ENCODE assay signal across 8 cellular contexts in genomic region chr19:56121180-56122167, GRCh38. TPM values are rescaled to one million over a fixed set of nuclear protein-coding genes. Genes with fewer than 3 reads are reported as not detected.
DNase-seq lines count a peak whose midpoint lies in the region; ATAC-seq, FAIRE-seq and TF ChIP-seq lines count a peak whose summit lies in the region.

Gene ZNF787 (minus strand): TSS chr19:56121295. CDS start chr19:56103217, 18,078 bp downstream.

- POLR2A ChIA-PET in activated naive CD8-positive, alpha-beta T cell treated with anti-CD3 and anti-CD28 coated beads, Interleukin-2, amount 10 ng/mL, durations not matched to agents 7 days and 5 days (lab: Charles Lee) = interaction anchor here (0.9 to 2.6 kb wide), 7 partner anchors 9 to 36 kb away, joined by 3 to 35 read pairs (median 4); partner anchors contain the start of gene ZNF444

- H3K9me2 ChIP-seq in SU-DHL-6 (replicated peaks; ENCODE audit: insufficient read depth, low read length) = no peaks in the 10 kb centered on the region

- H3K4me1 ChIP-seq in pancreas (peaks cover 23 to 41% (median 28%) of the 10 kb centered on the region in 3 donors), tibial nerve (peaks cover 0 to 47% (median 24%) of the 10 kb centered on the region in 4 donors)

- peaks cover 27% of the 10 kb centered on the region for H3K4me1 Mint-ChIP-seq in activated naive CD8-positive, alpha-beta T cell treated with anti-CD3 and anti-CD28 coated beads, Interleukin-2, amount 10 ng/mL, durations not matched to agents 7 days and 5 days

- H3K27ac ChIP-seq in SU-DHL-6 (ENCODE audit: low read depth, low read length) = peak within 1 kb of the TSS; percentile 80
- H3K27ac ChIP-seq in pancreas = peak within 1 kb of the TSS; percentile 83 to 94 (median 87)
- H3K27ac ChIP-seq in tibial nerve = peak within 1 kb of the TSS; percentile 77 to 99 (median 94)

- H3K4me2 ChIP-seq in SU-DHL-6 (ENCODE audit: low read depth, low read length, poor library complexity, severe bottlenecking) = peak within 1 kb of the TSS; percentile 76

- ATAC-seq in HG02678 (IDR thresholded peaks at IDR 0.05; ENCODE audit: unreplicated experiment) (peak; percentile 86), pancreas (peak; percentile 86 to 94 (median 88))
- peak; percentile 91 for ATAC-seq in activated naive CD8-positive, alpha-beta T cell treated with anti-CD3 and anti-CD28 coated beads, Interleukin-2, amount 10 ng/mL, durations not matched to agents 7 days and 5 days (ENCODE audit: low read depth)

- no peaks in the 10 kb centered on the region for H4K20me1 ChIP-seq in SU-DHL-6 (ENCODE audit: low read depth, low read length)

- peak within 1 kb of the TSS; percentile 87 for H2AFZ ChIP-seq in SU-DHL-6 (ENCODE audit: low read depth, low read length, severe bottlenecking)

- peak; percentile 85 to 92 for TF ChIP-seq EP300 in tibial nerve (IDR thresholded peaks at IDR 0.05)

- peak; percentile 59 for FAIRE-seq in pancreas (lab: Jason Lieb, UNC)

- peak within 1 kb of the TSS; percentile 85 for H3K9ac ChIP-seq in SU-DHL-6 (ENCODE audit: low read length)

- no peaks in the 10 kb centered on the region for H3K9me3 ChIP-seq in SU-DHL-6 (ENCODE audit: insufficient read depth, low read length)
- no peaks in the 10 kb centered on the region for H3K9me3 ChIP-seq in pancreas
- H3K9me3 ChIP-seq in tibial nerve = no peaks in the 10 kb centered on the region

- H3K36me3 ChIP-seq in SU-DHL-6 (ENCODE audit: low read length) (no peaks in the 10 kb centered on the region), pancreas (no peaks in the 10 kb centered on the region), tibial nerve (peaks cover 0 to 15% (median 0%) of the 10 kb centered on the region in 3 donors)

- peak within 1 kb of the TSS; percentile 96 for H3K27ac Mint-ChIP-seq in activated naive CD8-positive, alpha-beta T cell treated with anti-CD3 and anti-CD28 coated beads, Interleukin-2, amount 10 ng/mL, durations not matched to agents 7 days and 5 days

- no peaks in the 10 kb centered on the region for H3K27me3 Mint-ChIP-seq in activated naive CD8-positive, alpha-beta T cell treated with anti-CD3 and anti-CD28 coated beads, Interleukin-2, amount 10 ng/mL, durations not matched to agents 7 days and 5 days

- H3K36me3 Mint-ChIP-seq in activated naive CD8-positive, alpha-beta T cell treated with anti-CD3 and anti-CD28 coated beads, Interleukin-2, amount 10 ng/mL, durations not matched to agents 7 days and 5 days = no peaks in the 10 kb centered on the region

- WGBS in pancreas, 2 donors = 5 to 8% methylated on average over 48 to 74 of the region's 74 CpGs
- WGBS in tibial nerve, 2 donors = 10 to 12% methylated on average over 28 to 42 of the region's 74 CpGs

- H3K27me3 ChIP-seq in SU-DHL-6 (ENCODE audit: low read length) (no peaks in the 10 kb centered on the region), pancreas (no peaks in the 10 kb centered on the region), tibial nerve (no peaks in the 10 kb centered on the region)

- intact Hi-C loops in head of caudate nucleus (cut with DNase I) = loop anchor here (1.0 kb wide), 1 partner anchor 19 kb away; no protein-coding TSS in a partner anchor
- intact Hi-C loops in pancreas (cut with DNase I) = no loop called here

- H3K79me2 ChIP-seq in SU-DHL-6 (ENCODE audit: insufficient read depth, low read length) = peaks cover 41% of the 10 kb centered on the region

- DNase-seq in NCI-H128 (lab: John Stamatoyannopoulos, UW; ENCODE audit: unreplicated experiment) (peak; percentile 96), head of caudate nucleus (peak; percentile 93 to 100 (median 98)), pancreas (peak; percentile 98 to 100 (median 99)), tibial nerve (ENCODE audit: low spot score in 2 of 2) (peak; percentile 93 to 96)
- DNase-seq in activated naive CD8-positive, alpha-beta T cell treated with anti-CD3 and anti-CD28 coated beads, Interleukin-2, amount 10 ng/mL, durations not matched to agents 7 days and 5 days = peak; percentile 98

- TF ChIP-seq CTCF in SU-DHL-6 (IDR thresholded peaks at IDR 0.05; ENCODE audit: insufficient read depth, low read length, poor library complexity, severe bottlenecking) (no peak), pancreas (IDR thresholded peaks at IDR 0.05) (no peak), tibial nerve (IDR thresholded peaks at IDR 0.05) (peak in 1 of 5 experiments; percentile 51)

- H3K4me3 Mint-ChIP-seq in activated naive CD8-positive, alpha-beta T cell treated with anti-CD3 and anti-CD28 coated beads, Interleukin-2, amount 10 ng/mL, durations not matched to agents 7 days and 5 days = peak within 1 kb of the TSS; percentile 92

- TF ChIP-seq POLR2A in GM10847 (IDR thresholded peaks at IDR 0.05; ENCODE audit: extremely low read depth, insufficient read length) (peak; percentile 50), tibial nerve (IDR thresholded peaks at IDR 0.05) (peak; percentile 4 to 47)

- H3F3A ChIP-seq in SU-DHL-6 (ENCODE audit: insufficient read depth) = peaks cover 7% of the 10 kb centered on the region

- H3K4me3 ChIP-seq in SU-DHL-6 (ENCODE audit: insufficient read depth, low read length, poor library complexity, severe bottlenecking) (peak within 1 kb of the TSS; percentile 72), pancreas (peak within 1 kb of the TSS; percentile 45 to 75 (median 61)), tibial nerve (peak within 1 kb of the TSS; percentile 53 to 83 (median 76))

- H3K9me3 Mint-ChIP-seq in activated naive CD8-positive, alpha-beta T cell treated with anti-CD3 and anti-CD28 coated beads, Interleukin-2, amount 10 ng/mL, durations not matched to agents 7 days and 5 days = peaks cover 1% of the 10 kb centered on the region

RNA-seq across cellular contexts. Expression of gene ZNF787, which starts in this region (rescaled TPM):
- 10 to 100 TPM; 29.1 to 32.2 TPM for total RNA-seq in activated naive CD8-positive, alpha-beta T cell treated with anti-CD3 and anti-CD28 coated beads, Interleukin-2, amount 10 ng/mL, durations not matched to agents 7 days and 5 days
- 10 to 100 TPM; 22.1 to 41.9 (median 25.6) TPM for total RNA-seq in pancreas
- polyA plus RNA-seq in pancreas = 10 to 100 TPM; 13.6 to 31.1 TPM
- 10 to 100 TPM; 13.6 to 21.6 (median 18.5) TPM for total RNA-seq in tibial nerve

Comparison
In these comparisons a context has a peak if more than half of its experiments do, and no peak if none do; other contexts are left out.
1. Peak in every context shown above with its lines: DNase-seq, ATAC-seq, H3K4me3 ChIP-seq and H3K27ac ChIP-seq.